ENCODE assay signal across 10 cellular contexts in the genomic region with DNA sequence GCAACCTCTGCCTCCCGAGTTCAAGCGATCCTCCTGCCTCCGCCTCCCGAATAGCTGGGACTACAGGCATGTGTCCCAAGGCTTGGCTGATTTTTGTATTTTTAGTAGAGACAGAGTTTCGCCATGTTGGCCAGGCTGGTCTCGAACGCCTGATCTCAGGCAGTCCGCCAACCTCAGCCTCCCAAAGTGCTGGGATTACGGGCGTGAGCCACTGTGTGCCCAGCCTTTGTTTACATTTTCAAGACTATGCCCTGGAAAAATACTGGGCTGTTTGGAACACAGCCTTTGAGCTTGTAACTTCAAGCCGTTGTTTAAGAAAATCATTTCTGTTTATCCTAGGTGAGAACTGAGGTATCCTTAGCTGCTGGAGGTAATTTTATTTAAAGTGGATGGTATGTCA. TPM values are rescaled to one million over a fixed set of nuclear protein-coding genes. Genes with fewer than 3 reads are reported as not detected.
DNase-seq lines count a peak whose midpoint lies in the region; ATAC-seq, FAIRE-seq and TF ChIP-seq lines count a peak whose summit lies in the region.
"Had no signal": no experiment of that assay in that cellular context is flagged by ENCODE, and none has a peak within 500 bp of the region (broad histone marks: within the 10 kb centered on the region; RNA-seq: fewer than 3 reads in every experiment).

No MANE protein-coding gene starts in this region.

- POLR2A ChIA-PET in activated CD4-positive, alpha-beta memory T cell treated with anti-CD3 and anti-CD28 coated beads, Interleukin-2, amount 10 ng/mL, durations not matched to agents 7 days and 5 days (lab: Charles Lee) = interaction anchor here (1.3 to 3.1 kb wide), 3 partner anchors 21 to 111 kb away, joined by 4 to 30 read pairs (median 4); a partner anchor contains a TSS
- POLR2A ChIA-PET in activated CD4-positive, alpha-beta memory T cell treated with anti-CD3 and anti-CD28 coated beads for 36 hours (lab: Charles Lee) = interaction anchor here (0.7 to 3.0 kb wide), 3 partner anchors 32 to 545 kb away, joined by 3 to 14 read pairs (median 4); a partner anchor contains a TSS
- POLR2A ChIA-PET in HepG2 (lab: Yijun Ruan, JAX) = interaction anchor here (0.7 to 6.6 kb wide), 9 partner anchors 9 to 104 kb away, joined by 3 to 212 read pairs (median 5); a partner anchor contains a TSS

- H3K4me2 ChIP-seq in HepG2 (ENCODE audit: low read depth, low read length) = peak overlapping the region; percentile 90

- H3K4me1 Mint-ChIP-seq in activated CD4-positive, alpha-beta memory T cell treated with anti-CD3 and anti-CD28 coated beads, Interleukin-2, amount 10 ng/mL, durations not matched to agents 7 days and 5 days = peaks cover 54% of the 10 kb centered on the region
- peaks cover 61% of the 10 kb centered on the region for H3K4me1 Mint-ChIP-seq in activated CD4-positive, alpha-beta memory T cell treated with anti-CD3 and anti-CD28 coated beads for 36 hours (ENCODE audit: low read depth)

- no peak for FAIRE-seq in HepG2 (lab: Jason Lieb, UNC)

- TF ChIP-seq EP300 in HepG2 (IDR thresholded peaks at IDR 0.05; ENCODE audit: low read depth in 2 of 2, low read length in 2 of 2) (peak in 1 of 2 experiments; percentile 59; a peak in 1 of 4 replicates), HepG2 (CRISPR knock-in tag; IDR thresholded peaks at IDR 0.05; ENCODE audit: borderline replicate concordance) (no peak)

- H3K9me3 ChIP-seq in HepG2 (ENCODE audit: low read length) (no peaks in the 10 kb centered on the region), BE2C (no peaks in the 10 kb centered on the region)
- H3K9me3 ChIP-seq: SJSA1 had no signal

- H3K4me3 ChIP-seq in HepG2 (replicated peaks in 1 of 3; ENCODE audit: insufficient read depth in 1 of 3, low read depth in 2 of 3, low read length in 3 of 3) (peak overlapping the region; percentile 92 to 94 (median 93)), BE2C (ENCODE audit: low read depth, low read length) (no peak overlapping the region)

- peak overlapping the region; percentile 93 for H3K27ac ChIP-seq in HepG2 (ENCODE audit: extremely low read length, insufficient read depth, low read length)
- peak overlapping the region; percentile 98 for H3K27ac ChIP-seq in substantia nigra (ENCODE audit: low read depth, low read length, poor library complexity, severe bottlenecking)

- H3K79me2 ChIP-seq in HepG2 (ENCODE audit: insufficient read depth, low read length) = peaks cover 63% of the 10 kb centered on the region

- H3K4me3 Mint-ChIP-seq in activated CD4-positive, alpha-beta memory T cell treated with anti-CD3 and anti-CD28 coated beads, Interleukin-2, amount 10 ng/mL, durations not matched to agents 7 days and 5 days = peak overlapping the region; percentile 13
- H3K4me3 Mint-ChIP-seq in activated CD4-positive, alpha-beta memory T cell treated with anti-CD3 and anti-CD28 coated beads for 36 hours = no peak overlapping the region

- in situ Hi-C loops in HepG2 (cut with HindIII; ENCODE audit: extremely low pct_ligation_motif_present, low pct_unique_long_range_greater_than_20kb) = no loop called here

- H3K27ac Mint-ChIP-seq in activated CD4-positive, alpha-beta memory T cell treated with anti-CD3 and anti-CD28 coated beads, Interleukin-2, amount 10 ng/mL, durations not matched to agents 7 days and 5 days = no peak overlapping the region
- no peak overlapping the region for H3K27ac Mint-ChIP-seq in activated CD4-positive, alpha-beta memory T cell treated with anti-CD3 and anti-CD28 coated beads for 36 hours

- peak overlapping the region; percentile 94 for H3K9ac ChIP-seq in HepG2 (ENCODE audit: insufficient read depth, low read depth, low read length)

- no peak for DNase-seq in activated CD4-positive, alpha-beta memory T cell treated with anti-CD3 and anti-CD28 coated beads, Interleukin-2, amount 10 ng/mL, durations not matched to agents 7 days and 5 days
- no peak for DNase-seq in activated CD4-positive, alpha-beta memory T cell treated with anti-CD3 and anti-CD28 coated beads for 36 hours
- DNase-seq in astrocyte of the hippocampus (ENCODE audit: low read depth, low spot score) (peak; percentile 18), HepG2 (ENCODE audit: low spot score) (peak; percentile 67), substantia nigra (lab: John Stamatoyannopoulos, UW) (peak in 10 of 49 donors; percentile 2 to 36 (median 17)), BE2C (no peak)
- no peak for DNase-seq in central memory CD4-positive, alpha-beta T cell
- DNase-seq: NCI-H1105 had no signal

- H3K4me1 ChIP-seq in HepG2 (ENCODE audit: insufficient read depth, low read length) (peaks cover 82% of the 10 kb centered on the region), BE2C (peaks cover 4% of the 10 kb centered on the region)

- CTCF ChIA-PET in activated CD4-positive, alpha-beta memory T cell treated with anti-CD3 and anti-CD28 coated beads, Interleukin-2, amount 10 ng/mL, durations not matched to agents 7 days and 5 days (lab: Charles Lee) = interaction anchor here (0.6 to 2.0 kb wide), 6 partner anchors 23 to 114 kb away, joined by 3 to 13 read pairs (median 3); a partner anchor contains a TSS
- CTCF ChIA-PET in activated CD4-positive, alpha-beta memory T cell treated with anti-CD3 and anti-CD28 coated beads for 36 hours (lab: Charles Lee) = interaction anchor here (1.1 to 3.3 kb wide), 3 partner anchors 26 to 461 kb away, joined by 3 to 14 read pairs (median 4); no protein-coding TSS in a partner anchor
- CTCF ChIA-PET in HepG2 (lab: Yijun Ruan, JAX; ENCODE audit: low intra/inter-chr PET ratio, low total read pairs) = no interaction called here

- no peak overlapping the region for H2AFZ ChIP-seq in HepG2 (ENCODE audit: low read length)

- H3K9me3 Mint-ChIP-seq in activated CD4-positive, alpha-beta memory T cell treated with anti-CD3 and anti-CD28 coated beads, Interleukin-2, amount 10 ng/mL, durations not matched to agents 7 days and 5 days = no peaks in the 10 kb centered on the region
- no peaks in the 10 kb centered on the region for H3K9me3 Mint-ChIP-seq in activated CD4-positive, alpha-beta memory T cell treated with anti-CD3 and anti-CD28 coated beads for 36 hours

- H3K27me3 ChIP-seq in HepG2 (ENCODE audit: control insufficient read depth in 1 of 2, insufficient read depth in 2 of 2, low read length in 2 of 2) (no peaks in the 10 kb centered on the region; a peak in 1 of 5 replicates), BE2C (peaks cover 7% of the 10 kb centered on the region)
- H3K27me3 ChIP-seq: SJSA1 had no signal

- peaks cover 25% of the 10 kb centered on the region for H3K36me3 Mint-ChIP-seq in activated CD4-positive, alpha-beta memory T cell treated with anti-CD3 and anti-CD28 coated beads, Interleukin-2, amount 10 ng/mL, durations not matched to agents 7 days and 5 days (ENCODE audit: low read depth)
- peaks cover 13% of the 10 kb centered on the region for H3K36me3 Mint-ChIP-seq in activated CD4-positive, alpha-beta memory T cell treated with anti-CD3 and anti-CD28 coated beads for 36 hours

- peak in 1 of 2 experiments; percentile 41; a peak in 2 of 4 replicates for TF ChIP-seq POLR2A in HepG2 (IDR thresholded peaks at IDR 0.05; ENCODE audit: insufficient read depth in 1 of 2, low read depth in 2 of 2, low read length in 2 of 2)

- intact Hi-C loops in activated CD4-positive, alpha-beta memory T cell treated with anti-CD3 and anti-CD28 coated beads for 36 hours (cut with micrococcal nuclease) = no loop called here
- intact Hi-C loops in HepG2 (cut with micrococcal nuclease; ENCODE audit: unreplicated experiment) = loop anchor here (2.0 kb wide), 1 partner anchor 20 kb away; no protein-coding TSS in a partner anchor

- no peaks in the 10 kb centered on the region for H3K27me3 Mint-ChIP-seq in activated CD4-positive, alpha-beta memory T cell treated with anti-CD3 and anti-CD28 coated beads, Interleukin-2, amount 10 ng/mL, durations not matched to agents 7 days and 5 days
- no peaks in the 10 kb centered on the region for H3K27me3 Mint-ChIP-seq in activated CD4-positive, alpha-beta memory T cell treated with anti-CD3 and anti-CD28 coated beads for 36 hours

- no peak for TF ChIP-seq RAD21 in HepG2 (CRISPR knock-in tag; IDR thresholded peaks at IDR 0.05)

- WGBS in HepG2 (ENCODE audit: low lambda C conversion rate) = 5% methylated on average over 11 of the region's 11 CpGs

- peaks cover 22% of the 10 kb centered on the region for H4K20me1 ChIP-seq in HepG2 (ENCODE audit: insufficient read depth, low read length)

- BruUV-seq in HepG2 (replicated peaks; lab: Mats Ljungman, UMichigan) = no TSS peak

- TF ChIP-seq CTCF in HepG2 (CRISPR knock-in tag; IDR thresholded peaks at IDR 0.05) (no peak), BE2C (IDR thresholded peaks at IDR 0.05; ENCODE audit: low read depth, low read length) (no peak)

- ATAC-seq in HepG2 (no peak), GM18868 (IDR thresholded peaks at IDR 0.05; ENCODE audit: unreplicated experiment) (no peak)

- H3K36me3 ChIP-seq in HepG2 (replicated peaks in 1 of 2; ENCODE audit: control insufficient read depth in 1 of 2, insufficient read depth in 2 of 2, low read length in 2 of 2) (peaks cover 6 to 22% of the 10 kb centered on the region in 2 experiments), BE2C (peaks cover 23% of the 10 kb centered on the region; the same call in 1 of the 2 replicates)

RNA-seq across cellular contexts. Expression of a gene that starts 1.9 kb away (rescaled TPM):
- total RNA-seq in activated CD4-positive, alpha-beta memory T cell treated with anti-CD3 and anti-CD28 coated beads, Interleukin-2, amount 10 ng/mL, durations not matched to agents 7 days and 5 days = 10 to 100 TPM; 63.1 to 65.5 TPM
- 10 to 100 TPM; 49.1 to 50.6 TPM for total RNA-seq in activated CD4-positive, alpha-beta memory T cell treated with anti-CD3 and anti-CD28 coated beads for 36 hours
- total RNA-seq in HepG2 (2016; rRNA removed; fragmentation: Illumina TruSeq; extraction: Trizol) = 60.6 and 64.5 TPM in 2 replicates
- total RNA-seq in HepG2 (2016; cell fraction: cytosol; rRNA removed; fragmentation: Illumina TruSeq; extraction: Trizol; ENCODE audit: low read depth) = 591 and 606 TPM in 2 replicates
- 52.3 and 68.3 TPM in 2 replicates for total RNA-seq in HepG2 (2016; cell fraction: insoluble cytoplasmic fraction; rRNA removed; fragmentation: Illumina TruSeq; extraction: Trizol)
- 187 and 224 TPM in 2 replicates for total RNA-seq in HepG2 (2016; cell fraction: membrane; rRNA removed; fragmentation: Illumina TruSeq; extraction: Trizol)
- 44.7 and 53.4 TPM in 2 replicates for total RNA-seq in HepG2 (2016; cell fraction: nucleus; rRNA removed; fragmentation: Illumina TruSeq; extraction: Trizol)
- 46.0 and 46.4 TPM in 2 replicates for polyA plus RNA-seq in HepG2 (2011; rRNA removed)
- 21.4 and 28.4 TPM in 2 replicates for polyA plus RNA-seq in HepG2 (2011; cell fraction: cytosol; rRNA removed)
- polyA plus RNA-seq in HepG2 (2011; cell fraction: nucleus; rRNA removed) = 34.0 and 37.5 TPM in 2 replicates
- polyA plus RNA-seq in HepG2 (2012) = 28.8 and 32.8 TPM in 2 replicates
- polyA plus RNA-seq in HepG2 (2016; cell fraction: cytosol; fragmentation: Illumina TruSeq; extraction: Trizol; ENCODE audit: low read depth) = 2.2 and 2.3 TPM in 2 replicates
- 25.2 and 27.2 TPM in 2 replicates for polyA plus RNA-seq in HepG2 (2016; cell fraction: insoluble cytoplasmic fraction; fragmentation: Illumina TruSeq; extraction: Trizol; ENCODE audit: low read depth)
- 4.6 and 5.7 TPM in 2 replicates for polyA plus RNA-seq in HepG2 (2016; cell fraction: membrane; fragmentation: Illumina TruSeq; extraction: Trizol; ENCODE audit: low read depth)
- 83.3 and 87.6 TPM in 2 replicates for polyA plus RNA-seq in HepG2 (2016; cell fraction: nucleus; fragmentation: Illumina TruSeq; extraction: Trizol; ENCODE audit: insufficient read depth, low read depth)
- 56.7 and 119 TPM in 2 replicates for polyA minus RNA-seq in HepG2 (2011; rRNA and poly(A)+ RNA removed; ENCODE audit: low replicate concordance)
- polyA minus RNA-seq in HepG2 (2011; cell fraction: cytosol; rRNA and poly(A)+ RNA removed) = 60.1 and 60.2 TPM in 2 replicates
- 53.6 and 70.4 TPM in 2 replicates for polyA minus RNA-seq in HepG2 (2011; cell fraction: nucleus; rRNA and poly(A)+ RNA removed)
- 20.1 TPM for polyA plus RNA-seq in BE2C (2012; ENCODE audit: insufficient read depth, insufficient read length, low read depth)

RNA-seq across cellular contexts. Expression of a gene that starts 32.3 kb away (rescaled TPM):
- 1 to 10 TPM; 6.9 TPM for total RNA-seq in activated CD4-positive, alpha-beta memory T cell treated with anti-CD3 and anti-CD28 coated beads, Interleukin-2, amount 10 ng/mL, durations not matched to agents 7 days and 5 days
- 1 to 10 TPM; 6.2 TPM for total RNA-seq in activated CD4-positive, alpha-beta memory T cell treated with anti-CD3 and anti-CD28 coated beads for 36 hours
- total RNA-seq in HepG2 (2016; rRNA removed; fragmentation: Illumina TruSeq; extraction: Trizol) = 10.0 and 11.8 TPM in 2 replicates
- 3.2 and 3.8 TPM in 2 replicates for total RNA-seq in HepG2 (2016; cell fraction: cytosol; rRNA removed; fragmentation: Illumina TruSeq; extraction: Trizol; ENCODE audit: low read depth)
- total RNA-seq in HepG2 (2016; cell fraction: insoluble cytoplasmic fraction; rRNA removed; fragmentation: Illumina TruSeq; extraction: Trizol) = 9.0 and 11.1 TPM in 2 replicates
- 5.6 and 5.8 TPM in 2 replicates for total RNA-seq in HepG2 (2016; cell fraction: membrane; rRNA removed; fragmentation: Illumina TruSeq; extraction: Trizol)
- 6.2 and 6.3 TPM in 2 replicates for total RNA-seq in HepG2 (2016; cell fraction: nucleus; rRNA removed; fragmentation: Illumina TruSeq; extraction: Trizol)
- polyA plus RNA-seq in HepG2 (2011; rRNA removed) = 7.0 and 8.5 TPM in 2 replicates
- 6.5 and 7.7 TPM in 2 replicates for polyA plus RNA-seq in HepG2 (2011; cell fraction: cytosol; rRNA removed)
- 4.4 and 4.7 TPM in 2 replicates for polyA plus RNA-seq in HepG2 (2011; cell fraction: nucleus; rRNA removed)
- polyA plus RNA-seq in HepG2 (2012) = 5.6 and 6.7 TPM in 2 replicates
- 1.5 and 1.7 TPM in 2 replicates for polyA plus RNA-seq in HepG2 (2016; cell fraction: cytosol; fragmentation: Illumina TruSeq; extraction: Trizol; ENCODE audit: low read depth)
- polyA plus RNA-seq in HepG2 (2016; cell fraction: insoluble cytoplasmic fraction; fragmentation: Illumina TruSeq; extraction: Trizol; ENCODE audit: low read depth) = 10.0 and 11.5 TPM in 2 replicates
- polyA plus RNA-seq in HepG2 (2016; cell fraction: membrane; fragmentation: Illumina TruSeq; extraction: Trizol; ENCODE audit: low read depth) = 3.1 and 3.5 TPM in 2 replicates
- polyA plus RNA-seq in HepG2 (2016; cell fraction: nucleus; fragmentation: Illumina TruSeq; extraction: Trizol; ENCODE audit: insufficient read depth, low read depth) = 8.6 and 9.3 TPM in 2 replicates
- polyA minus RNA-seq in HepG2 (2011; rRNA and poly(A)+ RNA removed; ENCODE audit: low replicate concordance) = 4.0 and 4.9 TPM in 2 replicates
- polyA minus RNA-seq in HepG2 (2011; cell fraction: cytosol; rRNA and poly(A)+ RNA removed) = 2.6 and 5.7 TPM in 2 replicates
- polyA minus RNA-seq in HepG2 (2011; cell fraction: nucleus; rRNA and poly(A)+ RNA removed) = 3.1 and 4.2 TPM in 2 replicates
- polyA plus RNA-seq in BE2C (2012; ENCODE audit: insufficient read depth, insufficient read length, low read depth) = 22.3 TPM

RNA-seq across cellular contexts. Expression of a gene that starts 41.5 kb away (rescaled TPM):
- not detected for total RNA-seq in activated CD4-positive, alpha-beta memory T cell treated with anti-CD3 and anti-CD28 coated beads, Interleukin-2, amount 10 ng/mL, durations not matched to agents 7 days and 5 days
- total RNA-seq in activated CD4-positive, alpha-beta memory T cell treated with anti-CD3 and anti-CD28 coated beads for 36 hours = not detected
- 37.9 and 93.8 TPM in 2 replicates for total RNA-seq in HepG2 (2016; rRNA removed; fragmentation: Illumina TruSeq; extraction: Trizol)
- 17.8 and 20.7 TPM in 2 replicates for total RNA-seq in HepG2 (2016; cell fraction: cytosol; rRNA removed; fragmentation: Illumina TruSeq; extraction: Trizol; ENCODE audit: low read depth)
- 36.6 and 104 TPM in 2 replicates for total RNA-seq in HepG2 (2016; cell fraction: insoluble cytoplasmic fraction; rRNA removed; fragmentation: Illumina TruSeq; extraction: Trizol)
- total RNA-seq in HepG2 (2016; cell fraction: membrane; rRNA removed; fragmentation: Illumina TruSeq; extraction: Trizol) = 16.5 and 17.6 TPM in 2 replicates
- 82.9 and 93.6 TPM in 2 replicates for total RNA-seq in HepG2 (2016; cell fraction: nucleus; rRNA removed; fragmentation: Illumina TruSeq; extraction: Trizol)
- polyA plus RNA-seq in HepG2 (2011; rRNA removed) = 229 and 265 TPM in 2 replicates
- polyA plus RNA-seq in HepG2 (2011; cell fraction: cytosol; rRNA removed) = 243 and 259 TPM in 2 replicates
- 151 and 156 TPM in 2 replicates for polyA plus RNA-seq in HepG2 (2011; cell fraction: nucleus; rRNA removed)
- polyA plus RNA-seq in HepG2 (2012) = 168 and 224 TPM in 2 replicates
- polyA plus RNA-seq in HepG2 (2016; cell fraction: cytosol; fragmentation: Illumina TruSeq; extraction: Trizol; ENCODE audit: low read depth) = 16.8 and 19.6 TPM in 2 replicates
- 41.6 and 42.5 TPM in 2 replicates for polyA plus RNA-seq in HepG2 (2016; cell fraction: insoluble cytoplasmic fraction; fragmentation: Illumina TruSeq; extraction: Trizol; ENCODE audit: low read depth)
- 14.9 and 16.4 TPM in 2 replicates for polyA plus RNA-seq in HepG2 (2016; cell fraction: membrane; fragmentation: Illumina TruSeq; extraction: Trizol; ENCODE audit: low read depth)
- polyA plus RNA-seq in HepG2 (2016; cell fraction: nucleus; fragmentation: Illumina TruSeq; extraction: Trizol; ENCODE audit: insufficient read depth, low read depth) = 151 and 165 TPM in 2 replicates
- polyA minus RNA-seq in HepG2 (2011; rRNA and poly(A)+ RNA removed; ENCODE audit: low replicate concordance) = 107 TPM in 1 of 2 replicates, not detected in the other
- polyA minus RNA-seq in HepG2 (2011; cell fraction: cytosol; rRNA and poly(A)+ RNA removed) = 58.9 and 79.4 TPM in 2 replicates
- polyA minus RNA-seq in HepG2 (2011; cell fraction: nucleus; rRNA and poly(A)+ RNA removed) = 47.1 and 78.2 TPM in 2 replicates
- polyA plus RNA-seq in BE2C (2012; ENCODE audit: insufficient read depth, insufficient read length, low read depth) = 8.1 TPM
- total RNA-seq: SJSA1 had no signal

Comparison
In these comparisons a context has a peak if more than half of its experiments do, and no peak if none do; other contexts are left out.
1. DNase-seq: peak in astrocyte of the hippocampus (single experiment) and HepG2 (single experiment); none in activated CD4-positive, alpha-beta memory T cell treated with anti-CD3 and anti-CD28 coated beads, Interleukin-2, amount 10 ng/mL, durations not matched to agents 7 days and 5 days (single experiment), activated CD4-positive, alpha-beta memory T cell treated with anti-CD3 and anti-CD28 coated beads for 36 hours (single experiment), central memory CD4-positive, alpha-beta T cell (single experiment) and BE2C (single experiment).
2. RNA of a gene that starts 41.5 kb away (total RNA-seq): 16.5 to 104 TPM in HepG2; not detected in activated CD4-positive, alpha-beta memory T cell treated with anti-CD3 and anti-CD28 coated beads, Interleukin-2, amount 10 ng/mL, durations not matched to agents 7 days and 5 days and not detected in activated CD4-positive, alpha-beta memory T cell treated with anti-CD3 and anti-CD28 coated beads for 36 hours; every median in the first group is over 10 times any median in the second.